8 cellular contexts compared by ENCODE assay signal in the genomic region with DNA sequence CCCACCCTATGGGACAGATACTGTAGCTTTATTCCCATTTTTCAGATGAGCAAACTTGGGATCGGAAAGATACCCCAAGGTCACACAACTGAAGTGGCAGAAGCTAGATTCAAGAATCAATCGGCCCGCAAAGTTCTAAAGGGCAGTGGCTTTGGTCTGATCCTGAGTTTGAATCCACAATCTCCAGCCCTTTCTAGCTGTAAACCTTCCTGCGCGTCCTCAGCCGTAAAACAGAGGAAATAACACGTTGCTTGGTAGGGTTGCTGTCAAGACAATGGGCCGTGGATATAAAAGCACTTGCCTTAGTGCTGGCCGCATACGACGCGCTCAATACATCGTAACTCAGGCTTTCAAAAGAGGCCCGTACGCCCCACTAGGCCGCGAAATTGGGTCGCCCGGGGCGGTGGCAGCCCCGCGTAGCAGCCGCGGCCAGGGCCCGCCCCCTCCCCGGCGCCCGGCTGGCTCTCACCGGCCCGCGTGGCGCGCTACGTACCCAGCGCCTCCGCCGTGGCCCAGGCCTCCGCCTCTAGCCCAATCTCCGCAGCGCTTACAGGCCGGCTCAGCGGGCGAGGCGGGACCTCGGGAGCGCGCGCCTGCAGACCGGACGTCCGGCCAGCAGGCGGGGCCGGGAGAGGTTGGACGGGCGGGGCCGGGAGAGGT. TPM values are rescaled to one million over a fixed set of nuclear protein-coding genes. Genes with fewer than 3 reads are reported as not detected.
DNase-seq lines count a peak whose midpoint lies in the region; ATAC-seq and TF ChIP-seq lines count a peak whose summit lies in the region.

A gene with protein sequence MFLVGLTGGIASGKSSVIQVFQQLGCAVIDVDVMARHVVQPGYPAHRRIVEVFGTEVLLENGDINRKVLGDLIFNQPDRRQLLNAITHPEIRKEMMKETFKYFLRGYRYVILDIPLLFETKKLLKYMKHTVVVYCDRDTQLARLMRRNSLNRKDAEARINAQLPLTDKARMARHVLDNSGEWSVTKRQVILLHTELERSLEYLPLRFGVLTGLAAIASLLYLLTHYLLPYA (minus strand): TSS at position 573 of the 660 bp plus-strand sequence. CDS start 16,747 bp downstream, outside the sequence.

- H3K27me3 ChIP-seq in BE2C (no peaks in the 10 kb centered on the region), left lung (no peaks in the 10 kb centered on the region)

- ATAC-seq in GM19328 (IDR thresholded peaks at IDR 0.05; ENCODE audit: unreplicated experiment) = peak; percentile 96
- peak; percentile 95 for ATAC-seq in HG03520 (IDR thresholded peaks at IDR 0.05; ENCODE audit: unreplicated experiment)
- ATAC-seq in left lung = peak; percentile 99

- DNase-seq in BE2C (peak; percentile 97), NCI-H526 treated with DMSO at 0.1 percent for 48 hours (lab: John Stamatoyannopoulos, UW) (peak; percentile 93), dedifferentiated amniotic fluid mesenchymal stem cell (ENCODE audit: extremely low spot score) (peak; percentile 92), left lung (peak; percentile 94 to 99)
- peak; percentile 87 for DNase-seq in activated CD4-positive, alpha-beta T cell treated with anti-CD3 and anti-CD28 coated beads, Interleukin-2, amount 50 U/mL, for 1 hour
- DNase-seq in stimulated activated CD4-positive, alpha-beta T cell treated with anti-CD3 and anti-CD28 coated beads, Interleukin-2, amount 100 ng/mL, for 4 hours (ENCODE audit: low read depth) = peak; percentile 80

- intact Hi-C loops in left lung (cut with DNase I) = no loop called here

- peak within 1 kb of the TSS; percentile 93 for H3K27ac ChIP-seq in left lung

- peak within 1 kb of the TSS; percentile 95 for H3K4me3 ChIP-seq in BE2C (ENCODE audit: low read depth, low read length)
- peak within 1 kb of the TSS; percentile 57 to 64 for H3K4me3 ChIP-seq in left lung

- H3K4me1 ChIP-seq in BE2C (no peaks in the 10 kb centered on the region; the same call in 1 of the 2 replicates), left lung (peaks cover 9 to 34% of the 10 kb centered on the region in 2 donors)

- TF ChIP-seq CTCF in BE2C (IDR thresholded peaks at IDR 0.05; ENCODE audit: low read depth, low read length) (no peak), left lung (IDR thresholded peaks at IDR 0.05) (peak in 1 of 2 donors; percentile 35)

- H3K36me3 ChIP-seq in BE2C = no peaks in the 10 kb centered on the region
- H3K36me3 ChIP-seq in left lung = peaks cover 0 to 3% of the 10 kb centered on the region in 2 donors

- H3K9me3 ChIP-seq in BE2C (no peaks in the 10 kb centered on the region), left lung (no peaks in the 10 kb centered on the region)

RNA-seq across cellular contexts. Expression of the gene that starts here (rescaled TPM):
- 42.5 TPM for polyA plus RNA-seq in BE2C (2012; ENCODE audit: insufficient read depth, insufficient read length, low read depth)
- total RNA-seq in left lung = 10 to 100 TPM; 20.5 to 30.8 TPM

Comparison
In these comparisons a context has a peak if more than half of its experiments do, and no peak if none do; other contexts are left out.
1. Peak in every context shown above with its lines: DNase-seq, ATAC-seq, H3K4me3 ChIP-seq and H3K27ac ChIP-seq.